ENCODE assay signal across 9 cellular contexts in genomic region chr19:23531976-23532375, GRCh38.
"Had no signal": no experiment of that assay in that cellular context is flagged by ENCODE, and none has a peak within 500 bp of the region (broad histone marks: within the 10 kb centered on the region; RNA-seq: fewer than 3 reads in every experiment).

No MANE protein-coding gene starts in this region.

- H3K9me3 ChIP-seq: HAP-1 had no signal

- H3K4me1 ChIP-seq: HAP-1 had no signal

- H3K27ac ChIP-seq: GM23248 had no signal

- H2AFZ ChIP-seq: GM23248, GM23338 had no signal

- DNase-seq: GM23248, GOT3, H7, H9, HCEC 1CT, HFFc6 had no signal

- H3K4me2 ChIP-seq: GM23338 had no signal

- H3K36me3 ChIP-seq: HAP-1 had no signal

- H3K9ac ChIP-seq: GM23248 had no signal

- ATAC-seq: GM23338, HCT116 had no signal

- H3K4me3 ChIP-seq: GM23248, GM23338, HAP-1 had no signal
